Comparison of ENCODE assay signal across 8 cellular contexts in genomic region chr17:82019905-82020873, GRCh38. TPM values are rescaled to one million over a fixed set of nuclear protein-coding genes. Genes with fewer than 3 reads are reported as not detected.
DNase-seq lines count a peak whose midpoint lies in the region; ATAC-seq, FAIRE-seq and TF ChIP-seq lines count a peak whose summit lies in the region.

No MANE protein-coding gene starts in this region.

- CTCF ChIA-PET in Caco-2 (lab: Charles Lee), result interaction anchor here (0.5 to 5.0 kb wide), 15 partner anchors 11 to 1073 kb away, joined by 3 to 92 read pairs (median 4); partner anchors contain the start of genes DCXR, NOTUM and RAC3

- 63 to 81% (median 73%) methylated on average over 11 to 33 of the region's 33 CpGs for WGBS in adrenal gland, 4 donors

- H3K4me3 ChIP-seq in Caco-2 (ENCODE audit: low read depth, low read length) (no peak overlapping the region), adrenal gland (no peak overlapping the region), keratinocyte (ENCODE audit: control insufficient read depth in 2 of 3, extremely low read depth in 1 of 3, insufficient read depth in 2 of 3, low read depth in 1 of 3, low read length in 3 of 3) (no peak overlapping the region)

- peaks cover 5% of the 10 kb centered on the region for H3K79me2 ChIP-seq in keratinocyte (ENCODE audit: control insufficient read depth, insufficient read depth, low read length)

- no peaks in the 10 kb centered on the region for H3K27me3 ChIP-seq in Caco-2 (replicated peaks; ENCODE audit: control insufficient read depth, insufficient read depth, low read length)
- no peaks in the 10 kb centered on the region for H3K27me3 ChIP-seq in adrenal gland
- no peaks in the 10 kb centered on the region for H3K27me3 ChIP-seq in keratinocyte (ENCODE audit: control insufficient read depth, extremely low read depth, insufficient read depth, low read length)

- H3K27me3 Mint-ChIP-seq in Caco-2 (ENCODE audit: insufficient read depth, unreplicated experiment), result no peaks in the 10 kb centered on the region
- H3K27me3 Mint-ChIP-seq in T-helper 17 cell, result no peaks in the 10 kb centered on the region

- intact Hi-C loops in Caco-2 (cut with micrococcal nuclease; ENCODE audit: unreplicated experiment), result loop anchor here (5.0 kb wide), 2 partner anchors 93 to 148 kb away; partner anchors contain the start of genes ARHGDIA and MAFG
- intact Hi-C loops in adrenal gland (cut with DNase I), result loop anchor here (2.0 to 10.0 kb wide), 3 partner anchors 59 to 275 kb away; partner anchors contain the start of gene NOTUM (in 1 of the 2)

- no TSS peak for BruUV-seq in Caco-2 (replicated peaks; lab: Mats Ljungman, UMichigan)

- no peaks in the 10 kb centered on the region for H3K9me3 ChIP-seq in Caco-2
- H3K9me3 ChIP-seq in T-helper 17 cell (ENCODE audit: control insufficient read depth, low read length, poor library complexity, severe bottlenecking), result no peaks in the 10 kb centered on the region
- no peaks in the 10 kb centered on the region for H3K9me3 ChIP-seq in adrenal gland (replicated peaks in 1 of 3)
- no peaks in the 10 kb centered on the region for H3K9me3 ChIP-seq in keratinocyte (ENCODE audit: control insufficient read depth, low read depth, low read length)

- peaks cover 15% of the 10 kb centered on the region for H3K4me1 ChIP-seq in Caco-2
- H3K4me1 ChIP-seq in adrenal gland (replicated peaks in 1 of 2), result peaks cover 21 to 27% of the 10 kb centered on the region in 2 donors
- H3K4me1 ChIP-seq in keratinocyte (ENCODE audit: control insufficient read depth, extremely low read depth, insufficient read depth, low read length), result peaks cover 26% of the 10 kb centered on the region

- no peaks in the 10 kb centered on the region for H3K9me3 Mint-ChIP-seq in Caco-2 (ENCODE audit: unreplicated experiment)

- H3K27ac Mint-ChIP-seq in Caco-2 (ENCODE audit: unreplicated experiment) (peak overlapping the region; percentile 82), T-helper 17 cell (no peak overlapping the region)

- no peak for TF ChIP-seq POLR2A in adrenal gland (IDR thresholded peaks at IDR 0.05)

- POLR2A ChIA-PET in Caco-2 (lab: Charles Lee), result interaction anchor here (0.6 to 2.9 kb wide), 3 partner anchors 12 to 214 kb away, joined by 3 to 12 read pairs (median 10); partner anchors contain the start of genes DCXR and RAC3

- H3K9me1 ChIP-seq in keratinocyte (ENCODE audit: control insufficient read depth, extremely low read depth, insufficient read depth, low read length), result no peaks in the 10 kb centered on the region

- H3K4me1 Mint-ChIP-seq in Caco-2 (ENCODE audit: low read depth, unreplicated experiment) (peaks cover 2% of the 10 kb centered on the region), T-helper 17 cell (peaks cover 16% of the 10 kb centered on the region)

- peak overlapping the region; percentile 83 for H3K4me3 Mint-ChIP-seq in Caco-2 (ENCODE audit: unreplicated experiment)
- H3K4me3 Mint-ChIP-seq in T-helper 17 cell, result no peak overlapping the region

- H3K36me3 Mint-ChIP-seq in Caco-2 (ENCODE audit: insufficient read depth, unreplicated experiment) (peaks cover 60% of the 10 kb centered on the region), T-helper 17 cell (ENCODE audit: low read depth) (no peaks in the 10 kb centered on the region)

- H3K27ac ChIP-seq in adrenal gland (no peak overlapping the region), keratinocyte (ENCODE audit: control insufficient read depth, insufficient read depth, low read length) (no peak overlapping the region)

- dilution Hi-C loops in keratinocyte (cut with MboI; ENCODE audit: extremely low pct_ligation_motif_present, low sequenced_read_pairs), result no loop called here

- ATAC-seq in T-helper 17 cell (no peak), HG03457 (IDR thresholded peaks at IDR 0.05; ENCODE audit: unreplicated experiment) (no peak), HG03108 (IDR thresholded peaks at IDR 0.05; ENCODE audit: unreplicated experiment) (no peak)

- H3K9ac ChIP-seq in keratinocyte (ENCODE audit: control insufficient read depth, extremely low read depth, insufficient read depth, low read length), result no peak overlapping the region

- H3K36me3 ChIP-seq in Caco-2 (ENCODE audit: control insufficient read depth, insufficient read depth, low read length) (no peaks in the 10 kb centered on the region; the same call in 1 of the 2 replicates), adrenal gland (replicated peaks in 1 of 2) (no peaks in the 10 kb centered on the region), keratinocyte (ENCODE audit: control insufficient read depth in 2 of 2, extremely low read depth in 1 of 2, insufficient read depth in 2 of 2, low read length in 2 of 2) (peaks cover 0 to 4% of the 10 kb centered on the region in 2 experiments)

- no peak for FAIRE-seq in keratinocyte (lab: Jason Lieb, UNC)

- H4K20me1 ChIP-seq in keratinocyte (ENCODE audit: control insufficient read depth, extremely low read depth, insufficient read depth, low read length), result peaks cover 6% of the 10 kb centered on the region

- peak; percentile 70 to 72 for TF ChIP-seq CTCF in Caco-2 (IDR thresholded peaks at IDR 0.05; ENCODE audit: insufficient read depth in 1 of 2, low read depth in 1 of 2, low read length in 1 of 2, severe bottlenecking in 1 of 2, unreplicated experiment in 1 of 2)
- TF ChIP-seq CTCF in adrenal gland (IDR thresholded peaks at IDR 0.05), result peak; percentile 29 to 62 (median 46)
- TF ChIP-seq CTCF in keratinocyte (optimal IDR thresholded peaks at IDR 0.05 in 1 of 3, IDR thresholded peaks at IDR 0.05 in 1 of 3, conservative IDR thresholded peaks at IDR 0.05 in 1 of 3; ENCODE audit: extremely low read depth in 1 of 3, insufficient read depth in 2 of 3, low read length in 3 of 3), result peak; percentile 62 to 84 (median 84)

- DNase-seq in Caco-2 (peak; percentile 75 to 81), LHCN-M2 (ENCODE audit: low read depth) (peak; percentile 27), T-helper 17 cell (peak; percentile 37 to 55 (median 50)), adrenal gland (peak in 5 of 7 donors; percentile 47 to 72 (median 59)), keratinocyte (ENCODE audit: low read depth, low spot score) (no peak)
- peak; percentile 62 for DNase-seq in stimulated activated CD8-positive, alpha-beta memory T cell treated with anti-CD3 and anti-CD28 coated beads, Interleukin-15, amount 100 ng/mL, for 24 hours (ENCODE audit: low read depth)

- H3K4me2 ChIP-seq in keratinocyte (ENCODE audit: control insufficient read depth, extremely low read depth, insufficient read depth, low read depth, low read length), result no peak overlapping the region

- H2AFZ ChIP-seq in keratinocyte (ENCODE audit: control insufficient read depth, low read length), result no peak overlapping the region

RNA-seq across cellular contexts. Expression of gene CENPX, which starts 2.5 kb away (rescaled TPM):
- total RNA-seq in Caco-2 (2022) (85.3 and 94.9 TPM in 2 replicates), LHCN-M2 (2014; rRNA removed) (142 and 155 TPM in 2 replicates), T-helper 17 cell (10 to 100 TPM; 20.9 to 21.1 TPM), adrenal gland (10 to 100 TPM; 24.3 to 75.9 (median 41.0) TPM)
- 118 TPM for polyA plus RNA-seq in LHCN-M2 (2012)
- polyA plus RNA-seq in adrenal gland (10 to 100 TPM; 11.2 to 70.9 (median 58.3) TPM), keratinocyte (38.3 to 52.0 TPM (median 48.2 TPM) in 3 replicates)
- 4.8 TPM for polyA plus RNA-seq in keratinocyte (2011; ENCODE audit: low read depth)
- 19.8 and 41.7 TPM in 2 replicates for polyA plus RNA-seq in keratinocyte (2011; cell fraction: cytosol; rRNA removed)
- polyA plus RNA-seq in keratinocyte (2011; cell fraction: nucleus; rRNA removed), result 19.4 and 20.6 TPM in 2 replicates
- polyA plus RNA-seq in keratinocyte (2012; ENCODE audit: low replicate concordance), result 24.4 and 64.8 TPM in 2 replicates
- polyA minus RNA-seq in keratinocyte, result 7.8 to 10.6 TPM (median 9.1 TPM) in 3 replicates
- 30.5 TPM for polyA minus RNA-seq in keratinocyte (2011; cell fraction: cytosol; rRNA and poly(A)+ RNA removed)
- 5.0 and 6.1 TPM in 2 replicates for polyA minus RNA-seq in keratinocyte (2011; cell fraction: nucleus; rRNA and poly(A)+ RNA removed)

RNA-seq across cellular contexts. Expression of gene LRRC45, which starts 2.9 kb away (rescaled TPM):
- total RNA-seq in Caco-2 (2022) (33.2 and 38.2 TPM in 2 replicates), LHCN-M2 (2014; rRNA removed) (26.1 and 28.5 TPM in 2 replicates), T-helper 17 cell (10 to 100 TPM; 12.9 to 13.5 TPM), adrenal gland (10 to 100 TPM in 6 of 8 donors, 1 to 10 TPM in 2; 3.0 to 24.2 (median 12.6) TPM)
- 4.9 TPM for polyA plus RNA-seq in LHCN-M2 (2012)
- polyA plus RNA-seq in adrenal gland (10 to 100 TPM in 2 of 3 donors, 1 to 10 TPM in 1; 1.2 to 24.5 (median 15.4) TPM), keratinocyte (2.5 to 3.6 TPM (median 2.9 TPM) in 3 replicates)
- 1.1 TPM for polyA plus RNA-seq in keratinocyte (2011; ENCODE audit: low read depth)
- 0.61 and 1.4 TPM in 2 replicates for polyA plus RNA-seq in keratinocyte (2011; cell fraction: cytosol; rRNA removed)
- 5.7 and 7.1 TPM in 2 replicates for polyA plus RNA-seq in keratinocyte (2011; cell fraction: nucleus; rRNA removed)
- 1.2 and 3.5 TPM in 2 replicates for polyA plus RNA-seq in keratinocyte (2012; ENCODE audit: low replicate concordance)
- polyA minus RNA-seq in keratinocyte, result 1.5 to 2.5 TPM (median 2.3 TPM) in 3 replicates
- 3.1 TPM for polyA minus RNA-seq in keratinocyte (2011; cell fraction: cytosol; rRNA and poly(A)+ RNA removed)
- 1.5 and 3.7 TPM in 2 replicates for polyA minus RNA-seq in keratinocyte (2011; cell fraction: nucleus; rRNA and poly(A)+ RNA removed)

RNA-seq across cellular contexts. Expression of gene RAC3, which starts 11.3 kb away (rescaled TPM):
- total RNA-seq in Caco-2 (2022) (94.5 and 96.7 TPM in 2 replicates), LHCN-M2 (2014; rRNA removed) (18.1 and 28.7 TPM in 2 replicates), T-helper 17 cell (1 to 10 TPM; 2.6 to 3.1 TPM), adrenal gland (10 to 100 TPM in 1 of 8 donors, 1 to 10 TPM in 7; 3.0 to 13.5 (median 4.4) TPM)
- polyA plus RNA-seq in LHCN-M2 (2012), result 16.5 TPM
- polyA plus RNA-seq in adrenal gland (10 to 100 TPM in 1 of 3 donors, 1 to 10 TPM in 2; 1.6 to 10.5 (median 9.0) TPM), keratinocyte (10.2 to 23.0 TPM (median 12.3 TPM) in 3 replicates)
- polyA plus RNA-seq in keratinocyte (2011; ENCODE audit: low read depth), result 1.6 TPM
- polyA plus RNA-seq in keratinocyte (2011; cell fraction: cytosol; rRNA removed), result 8.5 and 23.2 TPM in 2 replicates
- polyA plus RNA-seq in keratinocyte (2011; cell fraction: nucleus; rRNA removed), result 8.9 and 15.0 TPM in 2 replicates
- 4.1 and 10.1 TPM in 2 replicates for polyA plus RNA-seq in keratinocyte (2012; ENCODE audit: low replicate concordance)
- 3.7 to 34.6 TPM (median 7.4 TPM) in 3 replicates for polyA minus RNA-seq in keratinocyte
- polyA minus RNA-seq in keratinocyte (2011; cell fraction: cytosol; rRNA and poly(A)+ RNA removed), result 31.1 TPM
- polyA minus RNA-seq in keratinocyte (2011; cell fraction: nucleus; rRNA and poly(A)+ RNA removed), result 3.2 and 5.4 TPM in 2 replicates

RNA-seq across cellular contexts. Expression of gene DCXR, which starts 17.3 kb away (rescaled TPM):
- total RNA-seq in Caco-2 (2022) (197 and 208 TPM in 2 replicates), LHCN-M2 (2014; rRNA removed) (88.0 and 90.5 TPM in 2 replicates), T-helper 17 cell (10 to 100 TPM; 55.6 to 77.5 TPM), adrenal gland (100 to 1,000 TPM in 6 of 8 donors, 10 to 100 TPM in 2; 66.9 to 183 (median 111) TPM)
- polyA plus RNA-seq in LHCN-M2 (2012), result 100 TPM
- polyA plus RNA-seq in adrenal gland (100 to 1,000 TPM in 1 of 3 donors, 10 to 100 TPM in 2; 67.7 to 163 (median 96.0) TPM), keratinocyte (45.4 to 73.6 TPM (median 64.0 TPM) in 3 replicates)
- polyA plus RNA-seq in keratinocyte (2011; ENCODE audit: low read depth), result 10.2 TPM
- polyA plus RNA-seq in keratinocyte (2011; cell fraction: cytosol; rRNA removed), result 59.0 and 103 TPM in 2 replicates
- polyA plus RNA-seq in keratinocyte (2011; cell fraction: nucleus; rRNA removed), result 51.5 and 77.5 TPM in 2 replicates
- polyA plus RNA-seq in keratinocyte (2012; ENCODE audit: low replicate concordance), result 62.1 and 118 TPM in 2 replicates
- polyA minus RNA-seq in keratinocyte, result 39.1 to 83.3 TPM (median 62.9 TPM) in 3 replicates
- 41.8 TPM for polyA minus RNA-seq in keratinocyte (2011; cell fraction: cytosol; rRNA and poly(A)+ RNA removed)
- polyA minus RNA-seq in keratinocyte (2011; cell fraction: nucleus; rRNA and poly(A)+ RNA removed), result 12.2 and 13.9 TPM in 2 replicates

RNA-seq across cellular contexts. Expression of gene RFNG, which starts 31.4 kb away (rescaled TPM):
- total RNA-seq in Caco-2 (2022) (33.0 and 35.5 TPM in 2 replicates), LHCN-M2 (2014; rRNA removed) (31.5 and 35.1 TPM in 2 replicates), T-helper 17 cell (10 to 100 TPM; 26.5 to 28.3 TPM), adrenal gland (10 to 100 TPM; 26.8 to 69.5 (median 47.4) TPM)
- polyA plus RNA-seq in LHCN-M2 (2012), result 42.8 TPM
- polyA plus RNA-seq in adrenal gland (10 to 100 TPM; 21.2 to 78.0 (median 74.0) TPM), keratinocyte (10.2 to 25.3 TPM (median 13.6 TPM) in 3 replicates)
- 10.9 TPM for polyA plus RNA-seq in keratinocyte (2011; ENCODE audit: low read depth)
- 5.5 and 14.9 TPM in 2 replicates for polyA plus RNA-seq in keratinocyte (2011; cell fraction: cytosol; rRNA removed)
- 54.3 and 78.8 TPM in 2 replicates for polyA plus RNA-seq in keratinocyte (2011; cell fraction: nucleus; rRNA removed)
- polyA plus RNA-seq in keratinocyte (2012; ENCODE audit: low replicate concordance), result 23.8 and 42.0 TPM in 2 replicates
- polyA minus RNA-seq in keratinocyte, result 5.4 to 31.0 TPM (median 8.0 TPM) in 3 replicates
- 21.1 TPM for polyA minus RNA-seq in keratinocyte (2011; cell fraction: cytosol; rRNA and poly(A)+ RNA removed)
- 18.7 and 21.1 TPM in 2 replicates for polyA minus RNA-seq in keratinocyte (2011; cell fraction: nucleus; rRNA and poly(A)+ RNA removed)
